Comparison of ENCODE assay signal across 18 cellular contexts in the genomic region with DNA sequence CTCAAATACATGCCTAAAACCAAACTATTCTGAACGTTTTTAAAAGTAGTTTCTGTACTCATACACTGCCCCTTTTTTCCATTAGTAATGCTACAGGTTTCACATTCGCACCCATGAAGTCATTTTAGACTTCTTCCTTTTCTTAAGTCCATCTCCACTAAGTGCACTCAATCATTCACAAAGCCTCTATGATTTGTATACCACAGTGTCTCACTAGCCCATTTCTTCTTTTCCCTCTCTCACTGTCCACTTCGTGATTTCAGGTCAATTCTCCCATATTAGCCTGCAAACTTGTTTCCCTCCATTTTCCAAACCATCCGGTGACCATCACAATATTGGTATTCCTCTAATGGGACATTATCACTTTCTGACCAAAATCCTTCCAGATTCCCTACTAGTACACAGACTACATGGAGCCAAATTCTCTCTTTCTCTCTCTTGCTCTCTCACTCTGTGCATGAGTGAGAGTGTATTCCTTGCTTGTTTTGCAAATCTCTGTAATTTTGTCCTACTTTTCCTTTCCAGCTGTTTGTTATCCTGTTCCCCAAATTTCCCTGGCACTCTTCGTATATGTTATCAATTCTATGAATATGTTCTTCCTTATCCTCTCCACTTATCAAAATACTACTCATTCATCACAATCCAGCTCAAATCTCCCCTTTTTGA. TPM values are rescaled to one million over a fixed set of nuclear protein-coding genes. Genes with fewer than 3 reads are reported as not detected.
A peak's percentile ranks its signal among the peaks of the same experiment; 100 is the strongest.
DNase-seq lines count a peak whose midpoint lies in the region; ATAC-seq and TF ChIP-seq lines count a peak whose summit lies in the region.
"Had no signal": no experiment of that assay in that cellular context is flagged by ENCODE, and none has a peak within 500 bp of the region (broad histone marks: within the 10 kb centered on the region; RNA-seq: fewer than 3 reads in every experiment).

No MANE protein-coding gene starts in this region.

- peaks cover 13% of the 10 kb centered on the region for H3K4me1 ChIP-seq in A673 (ENCODE audit: insufficient read depth, low read length, poor library complexity, severe bottlenecking)

- no peaks in the 10 kb centered on the region for H3K27me3 ChIP-seq in A673 (replicated peaks; ENCODE audit: insufficient read depth, low read depth, low read length, poor library complexity)
- H3K27me3 ChIP-seq: sigmoid colon had no signal

- CTCF ChIA-PET in A673 (lab: Charles Lee): no interaction called here

- no TSS peak for BruUV-seq in A673 (replicated peaks; lab: Mats Ljungman, UMichigan)

- intact Hi-C loops in A673 (cut with micrococcal nuclease; ENCODE audit: unreplicated experiment): loop anchor here (5.0 to 10.0 kb wide), 2 partner anchors 83 to 265 kb away; no protein-coding TSS in a partner anchor

- no peak for TF ChIP-seq CTCF in GM20000 (IDR thresholded peaks at IDR 0.05; ENCODE audit: extremely low read depth, missing control alignments)
- no peak for TF ChIP-seq CTCF in choroid plexus epithelial cell (conservative IDR thresholded peaks at IDR 0.05; ENCODE audit: low read depth, low read length)
- TF ChIP-seq CTCF in A673 (conservative IDR thresholded peaks at IDR 0.05; ENCODE audit: low read depth, low read length): no peak

- H3K9me3 ChIP-seq in A673 (ENCODE audit: low read depth, low read length, poor library complexity, severe bottlenecking): no peaks in the 10 kb centered on the region
- H3K9me3 ChIP-seq: sigmoid colon had no signal

- DNase-seq in GM20000 (ENCODE audit: low spot score): peak; percentile 52
- DNase-seq in choroid plexus epithelial cell (ENCODE audit: low read depth): no peak
- DNase-seq in stimulated activated CD4-positive, alpha-beta T cell treated with anti-CD3 and anti-CD28 coated beads, Interleukin-4, amount 100 ng/mL, for 24 hours: no peak
- no peak for DNase-seq in A673 (ENCODE audit: low spot score)
- DNase-seq in EL: no peak
- DNase-seq: activated CD8-positive, alpha-beta T cell treated with anti-CD3 and anti-CD28 coated beads, Interleukin-2, amount 10 ng/mL, durations not matched to agents 7 days and 5 days; anterior cingulate cortex; C1 segment of cervical spinal cord; DND-41; foreskin fibroblast; NCI-H2029 treated with DMSO at 0.1 percent for 48 hours; NCI-H526 treated with DMSO at 0.1 percent for 48 hours; sigmoid colon; stimulated activated CD4-positive, alpha-beta T cell treated with anti-CD3 and anti-CD28 coated beads, Interleukin-2, amount 100 ng/mL, for 48 hours; stimulated activated CD8-positive, alpha-beta memory T cell treated with anti-CD3 and anti-CD28 coated beads, Interleukin-4, amount 100 ng/mL, for 48 hours had no signal

- peak overlapping the region; percentile 2 for H3K4me3 ChIP-seq in choroid plexus epithelial cell (ENCODE audit: low read depth, low read length)
- H3K4me3 ChIP-seq in A673 (ENCODE audit: low read depth, low read length, poor library complexity, severe bottlenecking): no peak overlapping the region
- H3K4me3 ChIP-seq: sigmoid colon had no signal

- no peaks in the 10 kb centered on the region for H3K36me3 ChIP-seq in A673 (ENCODE audit: insufficient read depth, low read length, poor library complexity, severe bottlenecking)
- H3K36me3 ChIP-seq: sigmoid colon had no signal

- no peak overlapping the region for H3K27ac ChIP-seq in A673 (ENCODE audit: low read depth, low read length, poor library complexity, severe bottlenecking)
- H3K27ac ChIP-seq: sigmoid colon had no signal

- peak; percentile 42 for ATAC-seq in GM18858 (IDR thresholded peaks at IDR 0.05; ENCODE audit: unreplicated experiment)
- peak; percentile 31 for ATAC-seq in HG03066 (IDR thresholded peaks at IDR 0.05; ENCODE audit: low read depth, unreplicated experiment)
- ATAC-seq: activated CD8-positive, alpha-beta T cell treated with anti-CD3 and anti-CD28 coated beads, Interleukin-2, amount 10 ng/mL, durations not matched to agents 7 days and 5 days; SK-N-SH treated with all-trans-retinoic acid at 6 μM for 48 hours had no signal

- POLR2A ChIA-PET in A673 (lab: Charles Lee; ENCODE audit: low non-redundant PET): no interaction called here

RNA-seq across cellular contexts. Expression of a gene that starts 3.4 kb away (rescaled TPM):
- total RNA-seq in A673 (2021): 18.7 and 21.7 TPM in 2 replicates
